In genomic region chr10:51416494-51416893, GRCh38 we compare ENCODE assay signal across 18 cellular contexts.
DNase-seq lines count a peak whose midpoint lies in the region; ATAC-seq and TF ChIP-seq lines count a peak whose summit lies in the region.
"Had no signal": no experiment of that assay in that cellular context is flagged by ENCODE, and none has a peak within 500 bp of the region (broad histone marks: within the 10 kb centered on the region; RNA-seq: fewer than 3 reads in every experiment).

No MANE protein-coding gene starts in this region.

- H3K4me3 Mint-ChIP-seq in WTC11, result no peak overlapping the region
- H3K4me3 Mint-ChIP-seq in activated T-cell treated with anti-CD3 and anti-CD28 coated beads, Interleukin-2, amount 50 U/mL, for 24 hours, result no peak overlapping the region
- H3K4me3 Mint-ChIP-seq: B cell; CD4-positive, alpha-beta T cell; CD8-positive, alpha-beta T cell had no signal

- H2BK120ac ChIP-seq in IMR-90 (ENCODE audit: low read depth, low read length), result no peak overlapping the region

- H2AK5ac ChIP-seq in IMR-90 (ENCODE audit: low read depth, low read length), result no peak overlapping the region; the same call in 1 of the 2 replicates

- H3K36me3 ChIP-seq in IMR-90 (ENCODE audit: control insufficient read depth, insufficient read depth, low read length), result no peaks in the 10 kb centered on the region
- no peaks in the 10 kb centered on the region for H3K36me3 ChIP-seq in psoas muscle (ENCODE audit: insufficient read depth in 1 of 2, low read depth in 1 of 2)
- H3K36me3 ChIP-seq: BLaER1 treated with 17β-estradiol and CSF1 and Interleukin-3, amounts not matched to agents 10 nM and 100 nM had no signal

- H3K27ac Mint-ChIP-seq in WTC11, result peak overlapping the region; percentile 16; the same call in 1 of the 2 replicates
- H3K27ac Mint-ChIP-seq in activated T-cell treated with anti-CD3 and anti-CD28 coated beads, Interleukin-2, amount 50 U/mL, for 24 hours, result no peak overlapping the region
- H3K27ac Mint-ChIP-seq: B cell; CD4-positive, alpha-beta T cell; CD8-positive, alpha-beta T cell had no signal

- H3K4me1 Mint-ChIP-seq in WTC11, result no peaks in the 10 kb centered on the region
- H3K4me1 Mint-ChIP-seq in activated T-cell treated with anti-CD3 and anti-CD28 coated beads, Interleukin-2, amount 50 U/mL, for 24 hours (ENCODE audit: low read depth), result no peaks in the 10 kb centered on the region
- H3K4me1 Mint-ChIP-seq: B cell had no signal

- peaks cover 4 to 12% of the 10 kb centered on the region in 2 experiments; a peak in 3 of 4 replicates for H3K79me1 ChIP-seq in IMR-90 (ENCODE audit: low read depth in 1 of 2, low read length in 2 of 2)

- no peak for TF ChIP-seq POLR2A in IMR-90 (IDR thresholded peaks at IDR 0.05; ENCODE audit: low read depth, low read length)

- H3K27me3 Mint-ChIP-seq in WTC11 (ENCODE audit: low read depth), result no peaks in the 10 kb centered on the region
- H3K27me3 Mint-ChIP-seq in activated T-cell treated with anti-CD3 and anti-CD28 coated beads, Interleukin-2, amount 50 U/mL, for 24 hours, result no peaks in the 10 kb centered on the region
- H3K27me3 Mint-ChIP-seq: B cell; CD4-positive, alpha-beta T cell had no signal

- no peak overlapping the region for H3K9ac ChIP-seq in IMR-90 (ENCODE audit: low read depth, low read length)
- H3K9ac ChIP-seq: BLaER1 treated with 17β-estradiol and CSF1 and Interleukin-3, amounts not matched to agents 10 nM and 100 nM had no signal

- H2AK9ac ChIP-seq in IMR-90 (replicated peaks; ENCODE audit: low read depth, low read length, poor library complexity), result no peak overlapping the region

- H3K27me3 ChIP-seq in IMR-90 (ENCODE audit: control insufficient read depth, insufficient read depth, low read length), result no peaks in the 10 kb centered on the region
- H3K27me3 ChIP-seq in psoas muscle (ENCODE audit: insufficient read depth in 3 of 3, low read length in 2 of 3), result no peaks in the 10 kb centered on the region
- H3K27me3 ChIP-seq: BLaER1 treated with 17β-estradiol and CSF1 and Interleukin-3, amounts not matched to agents 10 nM and 100 nM had no signal

- H3K9me3 Mint-ChIP-seq in WTC11, result 0 out of 2 replicates have a peak, but pooled peaks cover 5% of the 10 kb centered on the region
- no peaks in the 10 kb centered on the region for H3K9me3 Mint-ChIP-seq in activated T-cell treated with anti-CD3 and anti-CD28 coated beads, Interleukin-2, amount 50 U/mL, for 24 hours
- H3K9me3 Mint-ChIP-seq: CD4-positive, alpha-beta T cell; CD8-positive, alpha-beta T cell had no signal

- POLR2A ChIA-PET in IMR-90 (lab: Charles Lee; ENCODE audit: unreplicated experiment) (no interaction called here), WTC11 (lab: Charles Lee) (interaction anchor here (0.7 kb wide), 1 partner anchor 1088 kb away, joined by 4 read pairs; no protein-coding TSS in a partner anchor)

- H4K8ac ChIP-seq in IMR-90 (ENCODE audit: low read depth in 2 of 2, low read length in 2 of 2), result no peak overlapping the region

- intact Hi-C loops in IMR-90 (cut with micrococcal nuclease), result no loop called here
- intact Hi-C loops in psoas muscle (cut with DNase I), result no loop called here

- H4K20me1 ChIP-seq in IMR-90 (ENCODE audit: insufficient read depth, low read length), result no peaks in the 10 kb centered on the region
- H4K20me1 ChIP-seq: BLaER1 treated with 17β-estradiol and CSF1 and Interleukin-3, amounts not matched to agents 10 nM and 100 nM had no signal

- dilution Hi-C loops in IMR-90 (cut with HindIII; ENCODE audit: low sequenced_read_pairs, unreplicated experiment), result no loop called here

- no peak overlapping the region for H3K4ac ChIP-seq in IMR-90 (ENCODE audit: low read depth, low read length)

- no peaks in the 10 kb centered on the region for H3K36me3 Mint-ChIP-seq in WTC11
- no peaks in the 10 kb centered on the region for H3K36me3 Mint-ChIP-seq in activated T-cell treated with anti-CD3 and anti-CD28 coated beads, Interleukin-2, amount 50 U/mL, for 24 hours (ENCODE audit: low read depth)
- H3K36me3 Mint-ChIP-seq: CD8-positive, alpha-beta T cell had no signal

- no CpG with 5 or more reads among the region's 4 CpGs for WGBS in IMR-90 (ENCODE audit: extremely low coverage in 2 of 2, insufficient read length in 1 of 2), 2 experiments
- 70 to 84% (median 77%) methylated on average over 4 of the region's 4 CpGs for WGBS in psoas muscle, 3 donors

- no peaks in the 10 kb centered on the region for H3K9me3 ChIP-seq in IMR-90 (ENCODE audit: control insufficient read depth, insufficient read depth, low read length)
- no peaks in the 10 kb centered on the region for H3K9me3 ChIP-seq in psoas muscle
- H3K9me3 ChIP-seq: BLaER1 treated with 17β-estradiol and CSF1 and Interleukin-3, amounts not matched to agents 10 nM and 100 nM had no signal

- peak overlapping the region; percentile 51; the same call in 1 of the 2 replicates for H3K23ac ChIP-seq in IMR-90 (ENCODE audit: low read depth, low read length)

- in situ Hi-C loops in IMR-90 (cut with MboI; ENCODE audit: low sequenced_read_pairs), result loop anchor here (25.0 kb wide), 1 partner anchor 546 kb away; no protein-coding TSS in a partner anchor

- H3K4me3 ChIP-seq in IMR-90 (ENCODE audit: insufficient read depth, low read depth, low read length) (no peak overlapping the region), psoas muscle (no peak overlapping the region)
- H3K4me3 ChIP-seq: BLaER1 treated with 17β-estradiol and CSF1 and Interleukin-3, amounts not matched to agents 10 nM and 100 nM had no signal

- H2BK15ac ChIP-seq in IMR-90 (ENCODE audit: low read depth, low read length), result no peak overlapping the region

- H3K18ac ChIP-seq in IMR-90 (ENCODE audit: low read depth, low read length), result no peak overlapping the region

- no peaks in the 10 kb centered on the region for H3K4me1 ChIP-seq in IMR-90 (ENCODE audit: control insufficient read depth, insufficient read depth, low read length)
- H3K4me1 ChIP-seq in psoas muscle, result peaks cover 10% of the 10 kb centered on the region
- H3K4me1 ChIP-seq: BLaER1 treated with 17β-estradiol and CSF1 and Interleukin-3, amounts not matched to agents 10 nM and 100 nM; Caco-2 had no signal

- TF ChIP-seq CTCF in IMR-90 (conservative IDR thresholded peaks at IDR 0.05; ENCODE audit: low read depth, low read length), result no peak
- TF ChIP-seq CTCF in WTC11 (IDR thresholded peaks at IDR 0.05), result no peak
- TF ChIP-seq CTCF in psoas muscle (IDR thresholded peaks at IDR 0.05), result no peak

- no peak overlapping the region for H3K56ac ChIP-seq in IMR-90 (ENCODE audit: extremely low read depth, insufficient read depth, low read length)

- ATAC-seq in IMR-90 (ENCODE audit: low read depth) (no peak), WTC11 (no peak), psoas muscle (peak in 3 of 4 donors; percentile 42 to 64 (median 50)), HG03025 (IDR thresholded peaks at IDR 0.05; ENCODE audit: low FRiP score, unreplicated experiment) (no peak)
- ATAC-seq: CD8-positive, alpha-beta T cell had no signal

- no TSS peak for BruUV-seq in IMR-90 (replicated peaks; lab: Mats Ljungman, UMichigan)

- DNase-seq in IMR-90 (no peak), WTC11 (ENCODE audit: low spot score) (no peak), psoas muscle (no peak), AG08395 (ENCODE audit: low spot score) (no peak)
- DNase-seq in activated T-cell treated with anti-CD3 and anti-CD28 coated beads, Interleukin-2, amount 50 U/mL, for 24 hours, result no peak
- DNase-seq: 8988T; ACHN; AML-193; Caco-2; Calu3; CD4-positive, alpha-beta T cell; CD8-positive, alpha-beta T cell; DMS79 treated with DMSO at 0.1 percent for 48 hours; GF-D8 had no signal

- no peak overlapping the region for H2AFZ ChIP-seq in IMR-90 (replicated peaks; ENCODE audit: low read length, poor library complexity)

- no peak overlapping the region; the same call in 1 of the 2 replicates for H3K14ac ChIP-seq in IMR-90 (replicated peaks; ENCODE audit: low read depth, low read length)

- no peak overlapping the region for H4K91ac ChIP-seq in IMR-90 (ENCODE audit: insufficient read depth, low read depth, low read length)

- TF ChIP-seq RAD21 in IMR-90 (IDR thresholded peaks at IDR 0.05; ENCODE audit: low read length), result no peak

- CTCF ChIA-PET in IMR-90 (lab: Yijun Ruan, JAX), result no interaction called here
- CTCF ChIA-PET in WTC11 (lab: Charles Lee), result no interaction called here

- H2BK5ac ChIP-seq in IMR-90 (ENCODE audit: low read depth, low read length, poor library complexity, severe bottlenecking), result no peak overlapping the region

- no peak overlapping the region for H4K5ac ChIP-seq in IMR-90 (ENCODE audit: low read depth, low read length)

- H3K27ac ChIP-seq in IMR-90 (ENCODE audit: insufficient read depth, low read length) (no peak overlapping the region), psoas muscle (no peak overlapping the region)
- H3K27ac ChIP-seq: BLaER1 treated with 17β-estradiol and CSF1 and Interleukin-3, amounts not matched to agents 10 nM and 100 nM; C4-2B had no signal

- H3K9me1 ChIP-seq in IMR-90 (ENCODE audit: insufficient read depth, low read length), result peaks cover 5% of the 10 kb centered on the region; the same call in 1 of the 2 replicates

- H2BK20ac ChIP-seq in IMR-90 (ENCODE audit: low read depth, low read length), result no peak overlapping the region

- no peak overlapping the region for H3K4me2 ChIP-seq in IMR-90 (ENCODE audit: low read depth, low read length)
- H3K4me2 ChIP-seq: BLaER1 treated with 17β-estradiol and CSF1 and Interleukin-3, amounts not matched to agents 10 nM and 100 nM had no signal

TF ChIP-seq in IMR-90, 13 proteins besides CTCF, POLR2A, EP300 and RAD21 (continues in another document):
- TF ChIP-seq RFX5 (IDR thresholded peaks at IDR 0.05; ENCODE audit: low read depth, low read length), result no peak
- no peak for TF ChIP-seq FOS (IDR thresholded peaks at IDR 0.05; ENCODE audit: low read depth, low read length)
- TF ChIP-seq RCOR1 (IDR thresholded peaks at IDR 0.05; ENCODE audit: insufficient replicate concordance, low read length), result no peak
- no peak for TF ChIP-seq NFE2L2 (IDR thresholded peaks at IDR 0.05; ENCODE audit: low read depth, low read length)
- no peak for TF ChIP-seq MXI1 (IDR thresholded peaks at IDR 0.05; ENCODE audit: borderline replicate concordance, low read depth, low read length)
- no peak for TF ChIP-seq MAZ (IDR thresholded peaks at IDR 0.05; ENCODE audit: borderline replicate concordance, low read depth, low read length)

TF ChIP-seq in WTC11, 78 proteins besides CTCF, POLR2A, EP300 and RAD21:
- no peak for TF ChIP-seq KAT7 (CRISPR knock-in tag; IDR thresholded peaks at IDR 0.05; ENCODE audit: borderline replicate concordance)
- TF ChIP-seq ZNF138 (CRISPR knock-in tag; conservative IDR thresholded peaks at IDR 0.05), result no peak

Comparison
In these comparisons a context has a peak if more than half of its experiments do, and no peak if none do; other contexts are left out.
1. ATAC-seq: peak in psoas muscle (3 of 4); none in IMR-90 (single experiment), WTC11 (single experiment) and HG03025 (single experiment).